ENCODE assay signal across 12 cellular contexts in the genomic region with DNA sequence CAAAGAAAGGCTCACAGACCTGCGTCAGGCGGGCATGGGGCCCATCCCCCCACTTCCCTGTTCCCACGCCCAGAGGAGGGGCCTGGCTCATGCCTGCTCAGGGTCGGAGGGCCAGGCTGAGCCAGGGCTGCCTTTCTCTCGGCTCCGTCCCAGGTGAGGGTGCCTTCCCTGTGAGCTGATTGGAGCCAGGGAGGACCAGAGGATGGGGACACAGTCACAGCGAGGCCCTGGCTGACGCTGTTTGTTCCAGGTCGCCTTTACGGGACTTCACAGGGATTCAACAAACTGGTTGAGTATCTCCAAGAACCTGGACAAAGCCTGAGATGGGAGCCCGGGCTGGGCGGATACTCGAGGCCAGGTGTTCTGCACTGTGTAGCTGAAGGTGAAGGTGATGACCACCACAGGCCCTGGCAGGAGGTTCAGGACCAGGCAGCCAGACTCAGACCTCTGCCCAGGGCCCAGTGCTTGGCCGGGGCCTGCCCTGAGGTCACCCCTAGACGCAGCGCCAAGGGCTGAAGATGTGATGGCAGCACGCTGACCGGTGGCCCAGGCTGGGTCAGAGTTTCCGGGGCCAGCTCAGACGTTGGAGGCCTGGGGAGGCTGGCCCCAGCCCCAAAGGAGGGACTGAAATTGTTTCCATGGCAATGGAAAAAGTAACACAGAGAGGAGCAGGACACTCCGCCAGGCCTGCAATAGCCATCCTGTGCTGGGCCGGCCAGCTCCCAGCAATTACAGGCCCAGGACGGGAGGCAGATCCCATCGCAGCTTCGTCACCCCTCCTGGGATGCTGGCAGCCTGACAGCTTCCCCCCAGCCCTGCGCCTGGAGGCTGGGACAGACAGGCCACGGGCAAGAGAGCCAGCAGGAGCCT.
"Had no signal": no experiment of that assay in that cellular context is flagged by ENCODE, and none has a peak within 500 bp of the region (broad histone marks: within the 10 kb centered on the region; RNA-seq: fewer than 3 reads in every experiment).

No MANE protein-coding gene starts in this region.

- H3K4me3 ChIP-seq: pancreas, testis had no signal

- H3K4me3 Mint-ChIP-seq: activated naive CD4-positive, alpha-beta T cell treated with anti-CD3 and anti-CD28 coated beads for 36 hours; activated T-helper 17 cell treated with anti-CD3 and anti-CD28 coated beads, Interleukin-2, amount 50 U/mL, for 72 hours; stimulated activated naive CD8-positive, alpha-beta T cell treated with anti-CD3 and anti-CD28 coated beads, Interleukin-15, amount 100 ng/mL, for 72 hours had no signal

- FAIRE-seq: pancreas had no signal

- H3K9me3 ChIP-seq: pancreas, testis had no signal

- ATAC-seq: activated CD4-positive, CD25-positive, alpha-beta regulatory T cell treated with anti-CD3 and anti-CD28 coated beads, Interleukin-2, amount 50 U/mL, for 24 hours; activated T-helper 17 cell treated with anti-CD3 and anti-CD28 coated beads, Interleukin-2, amount 50 U/mL, for 72 hours; pancreas; stimulated activated naive CD8-positive, alpha-beta T cell treated with anti-CD3 and anti-CD28 coated beads, Interleukin-15, amount 100 ng/mL, for 72 hours had no signal

- DNase-seq: activated CD4-positive, alpha-beta T cell treated with anti-CD3 and anti-CD28 coated beads, Interleukin-2, amount 50 U/mL, for 4 hours; activated naive CD4-positive, alpha-beta T cell treated with anti-CD3 and anti-CD28 coated beads for 36 hours; effector memory CD4-positive, alpha-beta T cell; mammary epithelial cell; stimulated activated CD4-positive, alpha-beta T cell treated with anti-CD3 and anti-CD28 coated beads, Interleukin-4, amount 100 ng/mL, for 4 hours; T-helper 2 cell; testis had no signal

- H3K4me1 ChIP-seq: pancreas had no signal

- H3K27me3 ChIP-seq: pancreas, testis had no signal

- H3K9me3 Mint-ChIP-seq: activated naive CD4-positive, alpha-beta T cell treated with anti-CD3 and anti-CD28 coated beads for 36 hours; activated T-helper 17 cell treated with anti-CD3 and anti-CD28 coated beads, Interleukin-2, amount 50 U/mL, for 72 hours; stimulated activated naive CD8-positive, alpha-beta T cell treated with anti-CD3 and anti-CD28 coated beads, Interleukin-15, amount 100 ng/mL, for 72 hours had no signal

- H3K27ac ChIP-seq: epithelial cell of prostate, pancreas, testis had no signal

- H3K4me1 Mint-ChIP-seq: activated T-helper 17 cell treated with anti-CD3 and anti-CD28 coated beads, Interleukin-2, amount 50 U/mL, for 72 hours; stimulated activated naive CD8-positive, alpha-beta T cell treated with anti-CD3 and anti-CD28 coated beads, Interleukin-15, amount 100 ng/mL, for 72 hours had no signal

- H3K36me3 ChIP-seq: pancreas had no signal

- H3K27ac Mint-ChIP-seq: activated naive CD4-positive, alpha-beta T cell treated with anti-CD3 and anti-CD28 coated beads for 36 hours; activated T-helper 17 cell treated with anti-CD3 and anti-CD28 coated beads, Interleukin-2, amount 50 U/mL, for 72 hours had no signal
